ENCODE assay signal across 7 cellular contexts in genomic region chr11:36744375-36745168, GRCh38.
DNase-seq lines count a peak whose midpoint lies in the region; ATAC-seq and TF ChIP-seq lines count a peak whose summit lies in the region.

No MANE protein-coding gene starts in this region.

- peaks cover 3% of the 10 kb centered on the region for H3K4me1 Mint-ChIP-seq in activated naive CD8-positive, alpha-beta T cell treated with anti-CD3 and anti-CD28 coated beads for 36 hours

- no peaks in the 10 kb centered on the region for H3K9me3 ChIP-seq in heart right ventricle

- no peaks in the 10 kb centered on the region for H3K36me3 ChIP-seq in heart right ventricle

- no peaks in the 10 kb centered on the region for H3K36me3 Mint-ChIP-seq in activated naive CD8-positive, alpha-beta T cell treated with anti-CD3 and anti-CD28 coated beads for 36 hours

- intact Hi-C loops in heart right ventricle (cut with DNase I) = loop anchor here in 7 of 10 donors (2.0 to 10.0 kb wide), 5 partner anchors 42 to 182 kb away; partner anchors contain the start of gene RAG1 (in 4 of the 7)

- TF ChIP-seq CTCF in GM12873 (IDR thresholded peaks at IDR 0.05; ENCODE audit: insufficient read depth, low read depth, low read length, missing control alignments) (peak; percentile 84), heart right ventricle (IDR thresholded peaks at IDR 0.05) (peak in 8 of 9 donors; percentile 26 to 83 (median 68))

- H3K27me3 ChIP-seq in heart right ventricle = peaks cover 0 to 33% (median 5%) of the 10 kb centered on the region in 7 donors

- H3K27ac ChIP-seq in heart right ventricle = no peak overlapping the region

- WGBS in heart right ventricle, 2 donors = 29 to 34% methylated on average over 11 of the region's 11 CpGs

- peaks cover 32% of the 10 kb centered on the region for H3K27me3 Mint-ChIP-seq in activated naive CD8-positive, alpha-beta T cell treated with anti-CD3 and anti-CD28 coated beads for 36 hours

- peak in 6 of 8 donors; percentile 41 to 70 (median 60) for ATAC-seq in heart right ventricle
- no peak for ATAC-seq in HG02588 (IDR thresholded peaks at IDR 0.05; ENCODE audit: unreplicated experiment)

- H3K4me3 ChIP-seq in heart right ventricle = no peak overlapping the region

- in situ Hi-C loops in KBM-7 (cut with MboI; ENCODE audit: low pct_unique_long_range_greater_than_20kb, low sequenced_read_pairs) = no loop called here
- in situ Hi-C loops in SK-MEL-5 (cut with HindIII; ENCODE audit: low pct_unique_long_range_greater_than_20kb, low sequenced_read_pairs) = no loop called here

- H3K27ac Mint-ChIP-seq in activated naive CD8-positive, alpha-beta T cell treated with anti-CD3 and anti-CD28 coated beads for 36 hours = no peak overlapping the region

- DNase-seq in KBM-7 = peak; percentile 67
- DNase-seq in SK-MEL-5 (ENCODE audit: low read depth, low spot score) = peak; percentile 89
- DNase-seq in activated naive CD8-positive, alpha-beta T cell treated with anti-CD3 and anti-CD28 coated beads for 36 hours = peak; percentile 57
- DNase-seq in heart right ventricle = peak; percentile 57 to 62
- DNase-seq in renal cortical epithelial cell (ENCODE audit: low read depth) = peak; percentile 20

- H3K4me1 ChIP-seq in heart right ventricle = peaks cover 0 to 7% (median 0%) of the 10 kb centered on the region in 9 donors

- no peaks in the 10 kb centered on the region for H3K9me3 Mint-ChIP-seq in activated naive CD8-positive, alpha-beta T cell treated with anti-CD3 and anti-CD28 coated beads for 36 hours

- no peak overlapping the region for H3K4me3 Mint-ChIP-seq in activated naive CD8-positive, alpha-beta T cell treated with anti-CD3 and anti-CD28 coated beads for 36 hours

Comparison
In these comparisons a context has a peak if more than half of its experiments do, and no peak if none do; other contexts are left out.
1. DNase-seq: peak in every context shown above with its lines; median percentile 89 in SK-MEL-5; 67 in KBM-7; 60 in heart right ventricle; 57 in activated naive CD8-positive, alpha-beta T cell treated with anti-CD3 and anti-CD28 coated beads for 36 hours; 20 in renal cortical epithelial cell.